ENCODE assay signal across 11 cellular contexts in genomic region chr11:101428918-101429317, GRCh38.
DNase-seq lines count a peak whose midpoint lies in the region; ATAC-seq and TF ChIP-seq lines count a peak whose summit lies in the region.
"Had no signal": no experiment of that assay in that cellular context is flagged by ENCODE, and none has a peak within 500 bp of the region (broad histone marks: within the 10 kb centered on the region; RNA-seq: fewer than 3 reads in every experiment).

No MANE protein-coding gene starts in this region.

- H3K4me1 Mint-ChIP-seq in endothelial cell (ENCODE audit: unreplicated experiment), result peaks cover 5% of the 10 kb centered on the region
- H3K4me1 Mint-ChIP-seq: naive B cell had no signal

- ATAC-seq in left ventricle myocardium superior (peak; percentile 49), left cardiac atrium (no peak), GM19023 (IDR thresholded peaks at IDR 0.05; ENCODE audit: unreplicated experiment) (no peak)

- no peaks in the 10 kb centered on the region for H3K36me3 ChIP-seq in uterus

- H3K27ac Mint-ChIP-seq in endothelial cell (ENCODE audit: unreplicated experiment), result no peak overlapping the region
- H3K27ac Mint-ChIP-seq: activated naive CD8-positive, alpha-beta T cell; naive B cell had no signal

- no peaks in the 10 kb centered on the region for H3K9me3 Mint-ChIP-seq in endothelial cell (ENCODE audit: unreplicated experiment)

- H3K4me3 Mint-ChIP-seq in endothelial cell (ENCODE audit: unreplicated experiment), result no peak overlapping the region
- H3K4me3 Mint-ChIP-seq: activated naive CD8-positive, alpha-beta T cell; naive B cell had no signal

- TF ChIP-seq CTCF in endothelial cell (IDR thresholded peaks at IDR 0.05; ENCODE audit: unreplicated experiment) (peak; percentile 16), uterus (IDR thresholded peaks at IDR 0.05) (peak in 2 of 4 experiments; percentile 6 to 19)

- intact Hi-C loops in left ventricle myocardium superior (cut with micrococcal nuclease) (no loop called here), left cardiac atrium (cut with DNase I) (no loop called here), uterus (cut with DNase I; ENCODE audit: low total_unique reads) (no loop called here)

- TF ChIP-seq POLR2A in uterus (IDR thresholded peaks at IDR 0.05), result no peak

- peaks cover 3% of the 10 kb centered on the region for H3K27me3 Mint-ChIP-seq in endothelial cell (ENCODE audit: unreplicated experiment)
- H3K27me3 Mint-ChIP-seq: activated naive CD8-positive, alpha-beta T cell had no signal

- peaks cover 0 to 7% of the 10 kb centered on the region in 2 donors for H3K9me3 ChIP-seq in uterus

- H3K27me3 ChIP-seq in uterus, result no peaks in the 10 kb centered on the region

- DNase-seq in left ventricle myocardium superior (no peak), left cardiac atrium (no peak), M059J (ENCODE audit: low read depth) (peak; percentile 37), endothelial cell (ENCODE audit: low spot score) (no peak), uterus (no peak), nucleus accumbens (lab: John Stamatoyannopoulos, UW) (no peak), activated gamma-delta T cell (lab: John Stamatoyannopoulos, UW) (no peak)
- DNase-seq: DMS 273 treated with DMSO at 0.1 percent for 48 hours, naive B cell had no signal

- H3K36me3 Mint-ChIP-seq in endothelial cell (ENCODE audit: low read depth, unreplicated experiment), result no peaks in the 10 kb centered on the region
- H3K36me3 Mint-ChIP-seq: activated naive CD8-positive, alpha-beta T cell had no signal

- H3K4me3 ChIP-seq in uterus, result no peak overlapping the region

- peaks cover 0 to 2% of the 10 kb centered on the region in 2 donors for H3K4me1 ChIP-seq in uterus

- H3K27ac ChIP-seq in uterus, result peak overlapping the region; percentile 60 to 74
